17 cellular contexts compared by ENCODE assay signal in the genomic region with DNA sequence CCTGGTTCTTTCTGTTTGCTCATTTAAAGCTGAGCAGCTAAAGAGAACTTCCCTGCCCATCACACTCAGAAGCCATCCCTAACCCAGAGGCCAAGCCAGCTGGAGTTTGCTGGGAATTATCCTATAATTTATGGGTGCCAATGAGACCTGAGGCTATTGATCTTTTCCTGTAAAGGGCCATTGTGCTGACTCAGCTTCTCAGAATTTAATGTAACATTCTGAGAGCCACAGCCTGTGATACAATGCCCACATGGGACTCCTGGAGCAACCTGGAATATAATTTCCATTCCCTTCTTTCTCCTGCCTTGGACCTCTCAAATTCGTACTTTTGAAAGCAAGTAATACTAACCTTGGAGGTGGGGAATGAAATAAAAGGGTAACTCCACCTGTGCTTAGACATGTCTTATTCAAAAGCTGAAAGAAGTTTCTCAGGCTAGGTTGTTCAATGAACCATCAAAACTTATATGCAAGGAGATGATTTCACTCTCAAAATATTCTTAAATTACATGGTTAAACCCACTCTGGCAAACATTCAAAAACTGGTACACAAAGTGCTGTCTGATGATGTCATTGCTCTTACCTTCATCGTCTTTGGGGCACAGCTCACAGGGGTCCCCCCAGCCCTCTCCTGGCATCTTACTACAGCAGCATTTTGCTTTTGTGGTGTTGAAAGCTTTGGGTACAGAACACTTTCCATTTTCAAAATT.
DNase-seq lines count a peak whose midpoint lies in the region; ATAC-seq, FAIRE-seq and TF ChIP-seq lines count a peak whose summit lies in the region.
"Had no signal": no experiment of that assay in that cellular context is flagged by ENCODE, and none has a peak within 500 bp of the region (broad histone marks: within the 10 kb centered on the region; RNA-seq: fewer than 3 reads in every experiment).

No MANE protein-coding gene starts in this region.

- no peak overlapping the region for H3K27ac Mint-ChIP-seq in stimulated activated memory B cell treated with anti-CD40 and anti-IgM and Interleukin-4, amounts not matched to agents 10 μg/mL and 1 μg/mL and 100 μg/mL, for 72 hours
- no peak overlapping the region for H3K27ac Mint-ChIP-seq in activated T-helper 2 cell treated with anti-CD3 and anti-CD28 coated beads, Interferon-gamma antibody, Interleukin-2, Interleukin-4, amounts not matched to agents 10 μg/mL and 5 μg/mL and 100 μg/mL, durations not matched to agents 14 hours and 24 hours and 36 hours
- H3K27ac Mint-ChIP-seq: activated CD4-positive, alpha-beta T cell treated with anti-CD3 and anti-CD28 coated beads, Interleukin-2, amount 10 ng/mL, durations not matched to agents 24 days and 14 days; CD4-positive, alpha-beta T cell had no signal

- no peak for FAIRE-seq in bronchial epithelial cell (lab: Jason Lieb, UNC)

- H3K4me3 Mint-ChIP-seq in stimulated activated memory B cell treated with anti-CD40 and anti-IgM and Interleukin-4, amounts not matched to agents 10 μg/mL and 1 μg/mL and 100 μg/mL, for 72 hours: no peak overlapping the region
- H3K4me3 Mint-ChIP-seq in activated T-helper 2 cell treated with anti-CD3 and anti-CD28 coated beads, Interferon-gamma antibody, Interleukin-2, Interleukin-4, amounts not matched to agents 10 μg/mL and 5 μg/mL and 100 μg/mL, durations not matched to agents 14 hours and 24 hours and 36 hours (ENCODE audit: low read depth): no peak overlapping the region
- H3K4me3 Mint-ChIP-seq: activated CD4-positive, alpha-beta T cell treated with anti-CD3 and anti-CD28 coated beads, Interleukin-2, amount 10 ng/mL, durations not matched to agents 24 days and 14 days; CD4-positive, alpha-beta T cell had no signal

- intact Hi-C loops in activated T-helper 2 cell treated with anti-CD3 and anti-CD28 coated beads, Interferon-gamma antibody, Interleukin-2, Interleukin-4, amounts not matched to agents 10 μg/mL and 5 μg/mL and 100 μg/mL, durations not matched to agents 14 hours and 24 hours and 36 hours (cut with micrococcal nuclease): no loop called here

- no peak for TF ChIP-seq CTCF in bronchial epithelial cell (IDR thresholded peaks at IDR 0.05; ENCODE audit: insufficient read depth, low read length, severe bottlenecking)

- DNase-seq in EH (ENCODE audit: low read depth): peak; percentile 25
- peak; percentile 70 for DNase-seq in NCI-H146 treated with DMSO at 0.1 percent for 48 hours (lab: John Stamatoyannopoulos, UW; ENCODE audit: unreplicated experiment)
- DNase-seq in bronchial epithelial cell (ENCODE audit: low read depth): peak; percentile 36
- DNase-seq in kidney tubule cell (ENCODE audit: low spot score): peak; percentile 75
- DNase-seq in NCI-H187 (lab: John Stamatoyannopoulos, UW): no peak
- no peak for DNase-seq in stimulated activated CD4-positive, alpha-beta T cell treated with anti-CD3 and anti-CD28 coated beads, Interleukin-1b, Interleukin-23, amount 100 ng/mL, for 48 hours
- DNase-seq in activated T-helper 2 cell treated with anti-CD3 and anti-CD28 coated beads, Interferon-gamma antibody, Interleukin-2, Interleukin-4, amounts not matched to agents 10 μg/mL and 5 μg/mL and 100 μg/mL, durations not matched to agents 14 hours and 24 hours and 36 hours (ENCODE audit: low spot score): no peak
- DNase-seq: activated CD4-positive, alpha-beta T cell treated with anti-CD3 and anti-CD28 coated beads, Interleukin-2, amount 10 ng/mL, durations not matched to agents 24 days and 14 days; activated CD8-positive, alpha-beta memory T cell treated with anti-CD3 and anti-CD28 coated beads, Interleukin-2, amount 50 U/mL, for 4 hours; body of pancreas; CD4-positive, alpha-beta T cell; esophagus squamous epithelium; NCI-H2171 treated with DMSO at 0.1 percent for 48 hours; NCI-H82; stimulated activated CD4-positive, alpha-beta T cell treated with anti-CD3 and anti-CD28 coated beads, Interleukin-2, amount 100 ng/mL, for 48 hours had no signal

- ATAC-seq in stimulated activated memory B cell treated with anti-CD40 and anti-IgM and Interleukin-4, amounts not matched to agents 10 μg/mL and 1 μg/mL and 100 μg/mL, for 72 hours: no peak
- ATAC-seq: body of pancreas had no signal

- H3K36me3 Mint-ChIP-seq in stimulated activated memory B cell treated with anti-CD40 and anti-IgM and Interleukin-4, amounts not matched to agents 10 μg/mL and 1 μg/mL and 100 μg/mL, for 72 hours: no peaks in the 10 kb centered on the region
- H3K36me3 Mint-ChIP-seq in activated T-helper 2 cell treated with anti-CD3 and anti-CD28 coated beads, Interferon-gamma antibody, Interleukin-2, Interleukin-4, amounts not matched to agents 10 μg/mL and 5 μg/mL and 100 μg/mL, durations not matched to agents 14 hours and 24 hours and 36 hours (ENCODE audit: low read depth): no peaks in the 10 kb centered on the region

- no peak overlapping the region for H3K4me3 ChIP-seq in bronchial epithelial cell (ENCODE audit: low read depth, low read length)
- H3K4me3 ChIP-seq: body of pancreas, esophagus squamous epithelium had no signal

- H3K9me3 Mint-ChIP-seq in stimulated activated memory B cell treated with anti-CD40 and anti-IgM and Interleukin-4, amounts not matched to agents 10 μg/mL and 1 μg/mL and 100 μg/mL, for 72 hours: peaks cover 9% of the 10 kb centered on the region
- no peaks in the 10 kb centered on the region for H3K9me3 Mint-ChIP-seq in activated T-helper 2 cell treated with anti-CD3 and anti-CD28 coated beads, Interferon-gamma antibody, Interleukin-2, Interleukin-4, amounts not matched to agents 10 μg/mL and 5 μg/mL and 100 μg/mL, durations not matched to agents 14 hours and 24 hours and 36 hours
- H3K9me3 Mint-ChIP-seq: activated CD4-positive, alpha-beta T cell treated with anti-CD3 and anti-CD28 coated beads, Interleukin-2, amount 10 ng/mL, durations not matched to agents 24 days and 14 days had no signal

- no peaks in the 10 kb centered on the region for H3K4me1 Mint-ChIP-seq in stimulated activated memory B cell treated with anti-CD40 and anti-IgM and Interleukin-4, amounts not matched to agents 10 μg/mL and 1 μg/mL and 100 μg/mL, for 72 hours
- no peaks in the 10 kb centered on the region for H3K4me1 Mint-ChIP-seq in activated T-helper 2 cell treated with anti-CD3 and anti-CD28 coated beads, Interferon-gamma antibody, Interleukin-2, Interleukin-4, amounts not matched to agents 10 μg/mL and 5 μg/mL and 100 μg/mL, durations not matched to agents 14 hours and 24 hours and 36 hours (ENCODE audit: low read depth)
- H3K4me1 Mint-ChIP-seq: activated CD4-positive, alpha-beta T cell treated with anti-CD3 and anti-CD28 coated beads, Interleukin-2, amount 10 ng/mL, durations not matched to agents 24 days and 14 days had no signal

- H3K27me3 ChIP-seq in bronchial epithelial cell (ENCODE audit: control insufficient read depth, insufficient read depth, low read length): no peaks in the 10 kb centered on the region
- H3K27me3 ChIP-seq: body of pancreas, esophagus squamous epithelium, neutrophil had no signal

- H3K36me3 ChIP-seq in bronchial epithelial cell (ENCODE audit: control insufficient read depth, insufficient read depth, low read length): no peaks in the 10 kb centered on the region
- H3K36me3 ChIP-seq: esophagus squamous epithelium had no signal

- no peaks in the 10 kb centered on the region for H3K27me3 Mint-ChIP-seq in stimulated activated memory B cell treated with anti-CD40 and anti-IgM and Interleukin-4, amounts not matched to agents 10 μg/mL and 1 μg/mL and 100 μg/mL, for 72 hours
- H3K27me3 Mint-ChIP-seq in activated T-helper 2 cell treated with anti-CD3 and anti-CD28 coated beads, Interferon-gamma antibody, Interleukin-2, Interleukin-4, amounts not matched to agents 10 μg/mL and 5 μg/mL and 100 μg/mL, durations not matched to agents 14 hours and 24 hours and 36 hours (ENCODE audit: low read depth): no peaks in the 10 kb centered on the region
- H3K27me3 Mint-ChIP-seq: activated CD4-positive, alpha-beta T cell treated with anti-CD3 and anti-CD28 coated beads, Interleukin-2, amount 10 ng/mL, durations not matched to agents 24 days and 14 days; CD4-positive, alpha-beta T cell had no signal

Comparison
In these comparisons a context has a peak if more than half of its experiments do, and no peak if none do; other contexts are left out.
1. DNase-seq: peak in EH (single experiment), NCI-H146 treated with DMSO at 0.1 percent for 48 hours (single experiment), bronchial epithelial cell (single experiment) and kidney tubule cell (single experiment); none in NCI-H187 (0 of 2), stimulated activated CD4-positive, alpha-beta T cell treated with anti-CD3 and anti-CD28 coated beads, Interleukin-1b, Interleukin-23, amount 100 ng/mL, for 48 hours (single experiment) and activated T-helper 2 cell treated with anti-CD3 and anti-CD28 coated beads, Interferon-gamma antibody, Interleukin-2, Interleukin-4, amounts not matched to agents 10 μg/mL and 5 μg/mL and 100 μg/mL, durations not matched to agents 14 hours and 24 hours and 36 hours (single experiment).